ENCODE assay signal across 8 cellular contexts in the genomic region with DNA sequence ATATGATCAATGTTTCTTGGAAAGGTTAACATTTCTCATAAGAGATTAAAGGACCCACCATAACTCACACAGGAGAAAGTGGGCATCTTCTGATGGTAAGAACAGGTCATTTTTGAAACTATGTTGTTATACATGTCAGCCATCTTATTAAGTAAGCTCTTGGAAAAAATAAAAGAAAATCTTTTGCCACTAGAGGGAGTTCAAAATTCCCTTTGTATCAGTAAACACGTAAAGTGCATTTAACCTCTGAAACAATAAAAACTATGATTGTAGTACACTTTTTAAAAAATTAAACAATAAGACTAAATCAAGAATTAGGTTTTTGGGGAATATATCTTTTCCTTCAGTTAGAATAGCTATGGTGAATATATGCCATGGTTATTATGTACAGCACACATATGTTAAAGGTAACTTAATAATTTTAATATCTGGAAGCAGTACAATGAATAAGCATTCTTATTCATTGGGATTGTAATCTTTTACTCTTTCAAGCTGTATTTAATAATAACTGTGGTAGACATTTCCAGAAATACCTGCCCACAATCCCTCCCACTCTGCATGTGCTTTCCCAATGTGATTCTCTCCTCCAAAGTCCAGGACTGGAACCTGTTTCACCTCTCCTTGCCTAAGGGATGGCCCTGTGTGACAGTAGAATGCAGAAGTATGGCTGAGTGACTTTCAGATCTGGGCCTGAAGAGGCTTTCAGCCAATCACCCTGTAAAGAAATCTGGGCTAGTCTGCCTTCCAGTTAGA.
DNase-seq lines count a peak whose midpoint lies in the region; ATAC-seq and TF ChIP-seq lines count a peak whose summit lies in the region.

No MANE protein-coding gene starts in this region.

- peaks cover 66% of the 10 kb centered on the region for H3K4me1 Mint-ChIP-seq in activated CD8-positive, alpha-beta T cell treated with anti-CD3 and anti-CD28 coated beads for 36 hours (ENCODE audit: low read depth)

- H3K4me3 ChIP-seq in AG04449 (ENCODE audit: low read depth, low read length) (no peak overlapping the region), GM12864 (ENCODE audit: low read depth, low read length) (no peak overlapping the region), subcutaneous abdominal adipose tissue (ENCODE audit: low read depth in 1 of 5, low read length in 5 of 5) (no peak overlapping the region)

- peak overlapping the region; percentile 92 for H3K27ac Mint-ChIP-seq in activated CD8-positive, alpha-beta T cell treated with anti-CD3 and anti-CD28 coated beads for 36 hours

- peaks cover 15% of the 10 kb centered on the region for H3K36me3 Mint-ChIP-seq in activated CD8-positive, alpha-beta T cell treated with anti-CD3 and anti-CD28 coated beads for 36 hours (ENCODE audit: low read depth)

- H3K36me3 ChIP-seq in subcutaneous abdominal adipose tissue (ENCODE audit: control insufficient read depth in 5 of 5, insufficient read depth in 5 of 5, low read length in 5 of 5) = peaks cover 0 to 3% (median 0%) of the 10 kb centered on the region in 5 donors

- H3K27ac ChIP-seq in subcutaneous abdominal adipose tissue (ENCODE audit: low read depth, low read length) = peak overlapping the region; percentile 80

- peak overlapping the region; percentile 15 for H3K4me3 Mint-ChIP-seq in activated CD8-positive, alpha-beta T cell treated with anti-CD3 and anti-CD28 coated beads for 36 hours

- POLR2A ChIA-PET in AG04449 (lab: Yijun Ruan, JAX) = no interaction called here
- POLR2A ChIA-PET in activated CD8-positive, alpha-beta T cell treated with anti-CD3 and anti-CD28 coated beads for 36 hours (lab: Charles Lee) = interaction anchor here (1.0 to 1.8 kb wide), 2 partner anchors 22 to 172 kb away, joined by 3 to 7 read pairs; no protein-coding TSS in a partner anchor

- TF ChIP-seq CTCF in AG04449 (IDR thresholded peaks at IDR 0.05; ENCODE audit: insufficient read depth, low read length, missing control alignments) (peak; percentile 9), GM12864 (IDR thresholded peaks at IDR 0.05; ENCODE audit: low read depth, low read length, missing control alignments) (peak; percentile 39)
- peak; percentile 67 for TF ChIP-seq CTCF in activated CD8-positive, alpha-beta T cell treated with anti-CD3 and anti-CD28 coated beads for 36 hours (IDR thresholded peaks at IDR 0.05)

- peaks cover 2 to 38% (median 29%) of the 10 kb centered on the region in 5 donors for H3K4me1 ChIP-seq in subcutaneous abdominal adipose tissue (ENCODE audit: control insufficient read depth in 5 of 5, insufficient read depth in 5 of 5, low read length in 5 of 5)

- ATAC-seq in activated CD8-positive, alpha-beta T cell treated with anti-CD3 and anti-CD28 coated beads for 36 hours = peak; percentile 63
- peak; percentile 13 for ATAC-seq in left ventricle myocardium superior
- no peak for ATAC-seq in GM19328 (IDR thresholded peaks at IDR 0.05; ENCODE audit: unreplicated experiment)
- no peak for ATAC-seq in GM21723 (IDR thresholded peaks at IDR 0.05; ENCODE audit: unreplicated experiment)

- H3K9me3 Mint-ChIP-seq in activated CD8-positive, alpha-beta T cell treated with anti-CD3 and anti-CD28 coated beads for 36 hours = peaks cover 10% of the 10 kb centered on the region

- no peak overlapping the region for H3K9ac ChIP-seq in subcutaneous abdominal adipose tissue (ENCODE audit: low read length in 5 of 5)

- no peaks in the 10 kb centered on the region for H3K27me3 ChIP-seq in subcutaneous abdominal adipose tissue (ENCODE audit: control insufficient read depth in 5 of 5, insufficient read depth in 4 of 5, low read length in 5 of 5)

- intact Hi-C loops in activated CD8-positive, alpha-beta T cell treated with anti-CD3 and anti-CD28 coated beads for 36 hours (cut with micrococcal nuclease) = loop anchor here (2.0 to 5.0 kb wide), 2 partner anchors 23 to 63 kb away; a partner anchor contains a TSS
- intact Hi-C loops in left ventricle myocardium superior (cut with micrococcal nuclease) = no loop called here

- CTCF ChIA-PET in AG04449 (lab: Yijun Ruan, JAX) = interaction anchor here (0.6 to 3.8 kb wide), 28 partner anchors 8 to 541 kb away, joined by 3 to 30 read pairs (median 4); no protein-coding TSS in a partner anchor
- CTCF ChIA-PET in activated CD8-positive, alpha-beta T cell treated with anti-CD3 and anti-CD28 coated beads for 36 hours (lab: Charles Lee) = interaction anchor here (0.7 to 3.8 kb wide), 30 partner anchors 8 to 634 kb away, joined by 3 to 29 read pairs (median 4); a partner anchor contains a TSS

- H3K9me3 ChIP-seq in subcutaneous abdominal adipose tissue (ENCODE audit: control insufficient read depth in 5 of 5, low read length in 5 of 5) = peaks cover 0 to 6% (median 0%) of the 10 kb centered on the region in 5 donors

- no peaks in the 10 kb centered on the region for H3K27me3 Mint-ChIP-seq in activated CD8-positive, alpha-beta T cell treated with anti-CD3 and anti-CD28 coated beads for 36 hours

- DNase-seq in AG04449 (ENCODE audit: low read depth, low spot score) = no peak
- peak; percentile 24 for DNase-seq in GM12864 (ENCODE audit: low read depth)
- DNase-seq in NCI-H2081 (lab: John Stamatoyannopoulos, UW) = peak; percentile 62 to 67
- no peak for DNase-seq in activated CD8-positive, alpha-beta T cell treated with anti-CD3 and anti-CD28 coated beads for 36 hours
- no peak for DNase-seq in left ventricle myocardium superior

Comparison
In these comparisons a context has a peak if more than half of its experiments do, and no peak if none do; other contexts are left out.
1. DNase-seq: peak in GM12864 (single experiment) and NCI-H2081 (2 of 2); none in AG04449 (single experiment), activated CD8-positive, alpha-beta T cell treated with anti-CD3 and anti-CD28 coated beads for 36 hours (single experiment) and left ventricle myocardium superior (single experiment).
2. CTCF ChIP-seq: peak in every context shown above with its lines; median percentile 67 in activated CD8-positive, alpha-beta T cell treated with anti-CD3 and anti-CD28 coated beads for 36 hours; 39 in GM12864; 9 in AG04449.
3. ATAC-seq: peak in activated CD8-positive, alpha-beta T cell treated with anti-CD3 and anti-CD28 coated beads for 36 hours (single experiment) and left ventricle myocardium superior (single experiment); none in GM19328 (single experiment) and GM21723 (single experiment).